Comparison of ENCODE assay signal across 8 cellular contexts in genomic region chr12:121209629-121210572, GRCh38. TPM values are rescaled to one million over a fixed set of nuclear protein-coding genes. Genes with fewer than 3 reads are reported as not detected.
DNase-seq lines count a peak whose midpoint lies in the region; ATAC-seq, FAIRE-seq and TF ChIP-seq lines count a peak whose summit lies in the region.

P2RX4 (plus strand) TSS chr12:121210129; CDS start chr12:121210165, 36 bp downstream.

- peaks cover under 1% of the 10 kb centered on the region for H3K27me3 Mint-ChIP-seq in activated T-helper 1 cell treated with anti-CD3 and anti-CD28 coated beads, Interleukin-12 subunit alpha, Interleukin-12 subunit beta, Interleukin-2, Interleukin-4 antibody, amounts not matched to agents 30 ng/mL and 10 ng/mL and 1 ng/mL, durations not matched to agents 14 hours and 24 hours and 36 hours (ENCODE audit: insufficient read depth)
- no peaks in the 10 kb centered on the region for H3K27me3 Mint-ChIP-seq in natural killer cell treated with Interleukin-12 subunit alpha and Interleukin-12 subunit beta and Interleukin-15 and Interleukin-18, amount 100 ng/mL, for 72 hours
- no peaks in the 10 kb centered on the region for H3K27me3 Mint-ChIP-seq in stimulated activated naive CD8-positive, alpha-beta T cell treated with anti-CD3 and anti-CD28 coated beads, Interleukin-15, Interleukin-2, amounts not matched to agents 100 ng/mL and 50 ng/mL, for 24 hours

- H3K4me3 ChIP-seq in Jurkat, Clone E6-1 (ENCODE audit: low read length): peak within 1 kb of the TSS; percentile 68
- peak within 1 kb of the TSS; percentile 58 for H3K4me3 ChIP-seq in fibroblast of mammary gland (ENCODE audit: control insufficient read depth, low read depth, low read length)

- intact Hi-C loops in activated T-helper 1 cell treated with anti-CD3 and anti-CD28 coated beads, Interleukin-12 subunit alpha, Interleukin-12 subunit beta, Interleukin-2, Interleukin-4 antibody, amounts not matched to agents 30 ng/mL and 10 ng/mL and 1 ng/mL, durations not matched to agents 14 hours and 24 hours and 36 hours (cut with micrococcal nuclease): loop anchor here (1.0 to 5.0 kb wide), 7 partner anchors 13 to 523 kb away; partner anchors contain the start of genes CAMKK2, MLEC, OASL and ORAI1

- peak; percentile 82 for ATAC-seq in GM21576 (IDR thresholded peaks at IDR 0.05; ENCODE audit: unreplicated experiment)
- ATAC-seq in natural killer cell treated with Interleukin-12 subunit alpha and Interleukin-12 subunit beta and Interleukin-15 and Interleukin-18, amount 100 ng/mL, for 72 hours: peak; percentile 88 to 91

- FAIRE-seq in RCC 7860 (lab: Jason Lieb, UNC): no peak

- no peaks in the 10 kb centered on the region for H3K9me3 Mint-ChIP-seq in activated T-helper 1 cell treated with anti-CD3 and anti-CD28 coated beads, Interleukin-12 subunit alpha, Interleukin-12 subunit beta, Interleukin-2, Interleukin-4 antibody, amounts not matched to agents 30 ng/mL and 10 ng/mL and 1 ng/mL, durations not matched to agents 14 hours and 24 hours and 36 hours
- no peaks in the 10 kb centered on the region for H3K9me3 Mint-ChIP-seq in natural killer cell treated with Interleukin-12 subunit alpha and Interleukin-12 subunit beta and Interleukin-15 and Interleukin-18, amount 100 ng/mL, for 72 hours
- no peaks in the 10 kb centered on the region for H3K9me3 Mint-ChIP-seq in stimulated activated naive CD8-positive, alpha-beta T cell treated with anti-CD3 and anti-CD28 coated beads, Interleukin-15, Interleukin-2, amounts not matched to agents 100 ng/mL and 50 ng/mL, for 24 hours

- H3K36me3 Mint-ChIP-seq in activated T-helper 1 cell treated with anti-CD3 and anti-CD28 coated beads, Interleukin-12 subunit alpha, Interleukin-12 subunit beta, Interleukin-2, Interleukin-4 antibody, amounts not matched to agents 30 ng/mL and 10 ng/mL and 1 ng/mL, durations not matched to agents 14 hours and 24 hours and 36 hours (ENCODE audit: low read depth): peaks cover 15% of the 10 kb centered on the region
- no peaks in the 10 kb centered on the region for H3K36me3 Mint-ChIP-seq in natural killer cell treated with Interleukin-12 subunit alpha and Interleukin-12 subunit beta and Interleukin-15 and Interleukin-18, amount 100 ng/mL, for 72 hours
- peaks cover 5% of the 10 kb centered on the region for H3K36me3 Mint-ChIP-seq in stimulated activated naive CD8-positive, alpha-beta T cell treated with anti-CD3 and anti-CD28 coated beads, Interleukin-15, Interleukin-2, amounts not matched to agents 100 ng/mL and 50 ng/mL, for 24 hours (ENCODE audit: low read depth)

- TF ChIP-seq CTCF in fibroblast of mammary gland (conservative IDR thresholded peaks at IDR 0.05; ENCODE audit: control insufficient read depth, insufficient read depth, low read depth, low read length): no peak

- peaks cover 33% of the 10 kb centered on the region for H3K4me1 Mint-ChIP-seq in activated T-helper 1 cell treated with anti-CD3 and anti-CD28 coated beads, Interleukin-12 subunit alpha, Interleukin-12 subunit beta, Interleukin-2, Interleukin-4 antibody, amounts not matched to agents 30 ng/mL and 10 ng/mL and 1 ng/mL, durations not matched to agents 14 hours and 24 hours and 36 hours (ENCODE audit: low read depth)
- H3K4me1 Mint-ChIP-seq in natural killer cell treated with Interleukin-12 subunit alpha and Interleukin-12 subunit beta and Interleukin-15 and Interleukin-18, amount 100 ng/mL, for 72 hours (ENCODE audit: low read depth in 2 of 2): peaks cover 21 to 31% of the 10 kb centered on the region in 2 donors
- H3K4me1 Mint-ChIP-seq in stimulated activated naive CD8-positive, alpha-beta T cell treated with anti-CD3 and anti-CD28 coated beads, Interleukin-15, Interleukin-2, amounts not matched to agents 100 ng/mL and 50 ng/mL, for 24 hours (ENCODE audit: low read depth): peaks cover 48% of the 10 kb centered on the region

- H3K27ac Mint-ChIP-seq in activated T-helper 1 cell treated with anti-CD3 and anti-CD28 coated beads, Interleukin-12 subunit alpha, Interleukin-12 subunit beta, Interleukin-2, Interleukin-4 antibody, amounts not matched to agents 30 ng/mL and 10 ng/mL and 1 ng/mL, durations not matched to agents 14 hours and 24 hours and 36 hours: peak within 1 kb of the TSS; percentile 94
- H3K27ac Mint-ChIP-seq in natural killer cell treated with Interleukin-12 subunit alpha and Interleukin-12 subunit beta and Interleukin-15 and Interleukin-18, amount 100 ng/mL, for 72 hours: peak within 1 kb of the TSS; percentile 87 to 96
- H3K27ac Mint-ChIP-seq in stimulated activated naive CD8-positive, alpha-beta T cell treated with anti-CD3 and anti-CD28 coated beads, Interleukin-15, Interleukin-2, amounts not matched to agents 100 ng/mL and 50 ng/mL, for 24 hours: peak within 1 kb of the TSS; percentile 89

- H3K4me3 Mint-ChIP-seq in activated T-helper 1 cell treated with anti-CD3 and anti-CD28 coated beads, Interleukin-12 subunit alpha, Interleukin-12 subunit beta, Interleukin-2, Interleukin-4 antibody, amounts not matched to agents 30 ng/mL and 10 ng/mL and 1 ng/mL, durations not matched to agents 14 hours and 24 hours and 36 hours: peak within 1 kb of the TSS; percentile 85
- peak within 1 kb of the TSS; percentile 94 for H3K4me3 Mint-ChIP-seq in natural killer cell treated with Interleukin-12 subunit alpha and Interleukin-12 subunit beta and Interleukin-15 and Interleukin-18, amount 100 ng/mL, for 72 hours
- peak within 1 kb of the TSS; percentile 86 for H3K4me3 Mint-ChIP-seq in stimulated activated naive CD8-positive, alpha-beta T cell treated with anti-CD3 and anti-CD28 coated beads, Interleukin-15, Interleukin-2, amounts not matched to agents 100 ng/mL and 50 ng/mL, for 24 hours

- peak; percentile 65 for DNase-seq in DMS79 treated with DMSO at 0.1 percent for 48 hours (lab: John Stamatoyannopoulos, UW)
- DNase-seq in Jurkat, Clone E6-1 (ENCODE audit: low read depth, low spot score): peak; percentile 67
- DNase-seq in RCC 7860 (ENCODE audit: low spot score): peak; percentile 54
- DNase-seq in activated T-helper 1 cell treated with anti-CD3 and anti-CD28 coated beads, Interleukin-12 subunit alpha, Interleukin-12 subunit beta, Interleukin-2, Interleukin-4 antibody, amounts not matched to agents 30 ng/mL and 10 ng/mL and 1 ng/mL, durations not matched to agents 14 hours and 24 hours and 36 hours (ENCODE audit: low spot score): peak; percentile 87
- DNase-seq in fibroblast of mammary gland (ENCODE audit: low read depth): peak; percentile 65
- peak; percentile 95 for DNase-seq in natural killer cell treated with Interleukin-12 subunit alpha and Interleukin-12 subunit beta and Interleukin-15 and Interleukin-18, amount 100 ng/mL, for 72 hours (ENCODE audit: low spot score)

RNA-seq across cellular contexts. Expression of gene P2RX4, which starts in this region (rescaled TPM):
- 23.6 TPM for polyA plus RNA-seq in Jurkat, Clone E6-1 (2012; ENCODE audit: insufficient read depth, insufficient read length)
- total RNA-seq in activated T-helper 1 cell treated with anti-CD3 and anti-CD28 coated beads, Interleukin-12 subunit alpha, Interleukin-12 subunit beta, Interleukin-2, Interleukin-4 antibody, amounts not matched to agents 30 ng/mL and 10 ng/mL and 1 ng/mL, durations not matched to agents 14 hours and 24 hours and 36 hours: 22.8 and 25.3 TPM in 2 replicates
- total RNA-seq in natural killer cell treated with Interleukin-12 subunit alpha and Interleukin-12 subunit beta and Interleukin-15 and Interleukin-18, amount 100 ng/mL, for 72 hours: 10 to 100 TPM; 39.8 to 46.6 TPM

Comparison
In these comparisons a context has a peak if more than half of its experiments do, and no peak if none do; other contexts are left out.
1. Peak in every context shown above with its lines: DNase-seq, ATAC-seq and H3K4me3 ChIP-seq.